ENCODE assay signal across 1 cellular context in the genomic region with DNA sequence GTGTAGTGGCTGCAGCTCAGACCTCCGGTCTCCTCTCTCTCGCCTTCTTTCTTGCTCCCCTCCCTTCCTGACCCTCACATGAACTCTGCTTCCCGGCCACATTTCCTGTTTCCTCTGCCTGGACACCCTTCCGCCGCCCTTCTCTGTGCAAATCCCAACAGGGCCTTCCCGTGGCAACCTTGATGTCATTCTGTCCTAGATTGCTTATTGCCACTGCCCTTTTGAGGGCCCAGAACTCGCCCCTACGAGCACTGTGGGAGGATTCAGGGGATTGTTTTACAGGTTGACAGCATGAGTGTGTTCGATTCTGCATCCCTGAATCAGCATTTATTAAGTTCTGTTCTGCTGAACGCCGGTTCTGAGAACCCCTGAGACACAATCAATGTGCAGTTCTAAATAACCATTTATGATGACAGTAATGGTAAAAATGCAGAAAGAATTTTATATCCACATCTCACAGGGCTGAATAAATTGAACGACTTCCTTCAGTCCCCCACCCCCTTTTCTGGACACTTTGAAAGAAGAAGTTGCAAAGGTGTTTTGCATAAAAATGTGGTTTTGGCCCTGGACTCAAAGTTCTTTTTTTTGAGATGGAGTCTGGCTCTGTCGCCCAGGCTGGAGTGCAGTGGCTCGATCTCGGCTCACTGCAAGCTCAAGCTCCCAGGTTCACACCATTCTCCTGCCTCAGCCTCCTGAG.
TF ChIP-seq lines count a peak whose summit lies in the region.

No MANE protein-coding gene starts in this region.

TF ChIP-seq in K562, 482 proteins besides CTCF, POLR2A, EP300 and RAD21 (continued from another document and continues in another):
- no peak for TF ChIP-seq CHD7 (IDR thresholded peaks at IDR 0.05; ENCODE audit: low read depth, low read length)
- no peak for TF ChIP-seq FOXK1 (CRISPR knock-in tag; IDR thresholded peaks at IDR 0.05; ENCODE audit: borderline replicate concordance)
- no peak for TF ChIP-seq NCOA1 (IDR thresholded peaks at IDR 0.05; ENCODE audit: low read depth)
- TF ChIP-seq GABPA (tag; conservative IDR thresholded peaks at IDR 0.05; ENCODE audit: low read depth) = peak; percentile 81
- TF ChIP-seq IRF1 (CRISPR knock-in tag; IDR thresholded peaks at IDR 0.05; ENCODE audit: borderline replicate concordance) = no peak
- no peak for TF ChIP-seq CHCHD3 (CRISPR knock-in tag; IDR thresholded peaks at IDR 0.05)
- no peak for TF ChIP-seq ZBTB43 (CRISPR knock-in tag; IDR thresholded peaks at IDR 0.05)
- no peak for TF ChIP-seq RFX5 (IDR thresholded peaks at IDR 0.05; ENCODE audit: low read depth, low read length)
- no peak for TF ChIP-seq MED1 (CRISPR knock-in tag; IDR thresholded peaks at IDR 0.05; ENCODE audit: borderline replicate concordance)
- TF ChIP-seq NFE2L1 (tag; IDR thresholded peaks at IDR 0.05; ENCODE audit: borderline replicate concordance, low read depth) = no peak
- TF ChIP-seq NFRKB (IDR thresholded peaks at IDR 0.05; ENCODE audit: low read depth) = 0 out of 2 replicates have a peak, but pooled peaks have one; percentile 46
- no peak for TF ChIP-seq LCOR (CRISPR knock-in tag; IDR thresholded peaks at IDR 0.05)
- no peak for TF ChIP-seq ARNT (IDR thresholded peaks at IDR 0.05)
- TF ChIP-seq ZNF143 (CRISPR knock-in tag; IDR thresholded peaks at IDR 0.05) = no peak
- no peak for TF ChIP-seq DIDO1 (tag; IDR thresholded peaks at IDR 0.05; ENCODE audit: low read depth)
- TF ChIP-seq SMAD2 (IDR thresholded peaks at IDR 0.05; ENCODE audit: low read depth, low read length) = no peak
- TF ChIP-seq MTA2 (IDR thresholded peaks at IDR 0.05; ENCODE audit: low read depth) = no peak
- no peak for TF ChIP-seq PCBP1 (IDR thresholded peaks at IDR 0.05; ENCODE audit: low read depth, low read length, poor library complexity, severe bottlenecking)
- no peak for TF ChIP-seq PRMT5 (CRISPR knock-in tag; IDR thresholded peaks at IDR 0.05)
- TF ChIP-seq, protein P1, sequence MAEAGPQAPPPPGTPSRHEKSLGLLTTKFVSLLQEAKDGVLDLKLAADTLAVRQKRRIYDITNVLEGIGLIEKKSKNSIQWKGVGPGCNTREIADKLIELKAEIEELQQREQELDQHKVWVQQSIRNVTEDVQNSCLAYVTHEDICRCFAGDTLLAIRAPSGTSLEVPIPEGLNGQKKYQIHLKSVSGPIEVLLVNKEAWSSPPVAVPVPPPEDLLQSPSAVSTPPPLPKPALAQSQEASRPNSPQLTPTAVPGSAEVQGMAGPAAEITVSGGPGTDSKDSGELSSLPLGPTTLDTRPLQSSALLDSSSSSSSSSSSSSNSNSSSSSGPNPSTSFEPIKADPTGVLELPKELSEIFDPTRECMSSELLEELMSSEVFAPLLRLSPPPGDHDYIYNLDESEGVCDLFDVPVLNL (CRISPR knock-in tag; IDR thresholded peaks at IDR 0.05; ENCODE audit: low read depth) = no peak
- TF ChIP-seq, protein P2, sequence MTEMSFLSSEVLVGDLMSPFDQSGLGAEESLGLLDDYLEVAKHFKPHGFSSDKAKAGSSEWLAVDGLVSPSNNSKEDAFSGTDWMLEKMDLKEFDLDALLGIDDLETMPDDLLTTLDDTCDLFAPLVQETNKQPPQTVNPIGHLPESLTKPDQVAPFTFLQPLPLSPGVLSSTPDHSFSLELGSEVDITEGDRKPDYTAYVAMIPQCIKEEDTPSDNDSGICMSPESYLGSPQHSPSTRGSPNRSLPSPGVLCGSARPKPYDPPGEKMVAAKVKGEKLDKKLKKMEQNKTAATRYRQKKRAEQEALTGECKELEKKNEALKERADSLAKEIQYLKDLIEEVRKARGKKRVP (CRISPR knock-in tag; IDR thresholded peaks at IDR 0.05) = no peak
- peak; percentile 38; the same call in 1 of the 2 replicates for TF ChIP-seq SMARCE1 (IDR thresholded peaks at IDR 0.05)
- no peak for TF ChIP-seq SMARCC2 (IDR thresholded peaks at IDR 0.05; ENCODE audit: low read depth)
- no peak for TF ChIP-seq CBX2 (IDR thresholded peaks at IDR 0.05; ENCODE audit: insufficient read depth, low read length, poor library complexity, severe bottlenecking)
- TF ChIP-seq ZNF75A (CRISPR knock-in tag; IDR thresholded peaks at IDR 0.05) = no peak
- TF ChIP-seq ZNF121 (CRISPR knock-in tag; conservative IDR thresholded peaks at IDR 0.05) = no peak
- no peak for TF ChIP-seq RBM34 (IDR thresholded peaks at IDR 0.05; ENCODE audit: borderline replicate concordance, insufficient read depth, low read length)
- TF ChIP-seq GTF2B (IDR thresholded peaks at IDR 0.05; ENCODE audit: extremely low read depth, insufficient read length) = no peak
- no peak for TF ChIP-seq HNRNPL (IDR thresholded peaks at IDR 0.05; ENCODE audit: low read depth, low read length)
- TF ChIP-seq, protein P3, sequence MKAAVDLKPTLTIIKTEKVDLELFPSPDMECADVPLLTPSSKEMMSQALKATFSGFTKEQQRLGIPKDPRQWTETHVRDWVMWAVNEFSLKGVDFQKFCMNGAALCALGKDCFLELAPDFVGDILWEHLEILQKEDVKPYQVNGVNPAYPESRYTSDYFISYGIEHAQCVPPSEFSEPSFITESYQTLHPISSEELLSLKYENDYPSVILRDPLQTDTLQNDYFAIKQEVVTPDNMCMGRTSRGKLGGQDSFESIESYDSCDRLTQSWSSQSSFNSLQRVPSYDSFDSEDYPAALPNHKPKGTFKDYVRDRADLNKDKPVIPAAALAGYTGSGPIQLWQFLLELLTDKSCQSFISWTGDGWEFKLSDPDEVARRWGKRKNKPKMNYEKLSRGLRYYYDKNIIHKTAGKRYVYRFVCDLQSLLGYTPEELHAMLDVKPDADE (conservative IDR thresholded peaks at IDR 0.05; ENCODE audit: control insufficient read depth, low read depth, low read length) = no peak
- no peak for TF ChIP-seq NEUROD1 (IDR thresholded peaks at IDR 0.05; ENCODE audit: borderline replicate concordance, low read depth, low read length, partially characterized antibody)
- TF ChIP-seq ZNF444 (CRISPR knock-in tag; IDR thresholded peaks at IDR 0.05) = no peak
- no peak for TF ChIP-seq ZNF830 (CRISPR knock-in tag; IDR thresholded peaks at IDR 0.05)
- no peak for TF ChIP-seq ZNF184 (CRISPR knock-in tag; IDR thresholded peaks at IDR 0.05)
- no peak for TF ChIP-seq NR1H2 (CRISPR knock-in tag; IDR thresholded peaks at IDR 0.05)
- TF ChIP-seq ETV5 (CRISPR knock-in tag; IDR thresholded peaks at IDR 0.05; ENCODE audit: low read depth) = no peak
- TF ChIP-seq RBM14 (IDR thresholded peaks at IDR 0.05; ENCODE audit: borderline replicate concordance, insufficient read depth, low read depth, low read length) = no peak
- TF ChIP-seq, protein P4, sequence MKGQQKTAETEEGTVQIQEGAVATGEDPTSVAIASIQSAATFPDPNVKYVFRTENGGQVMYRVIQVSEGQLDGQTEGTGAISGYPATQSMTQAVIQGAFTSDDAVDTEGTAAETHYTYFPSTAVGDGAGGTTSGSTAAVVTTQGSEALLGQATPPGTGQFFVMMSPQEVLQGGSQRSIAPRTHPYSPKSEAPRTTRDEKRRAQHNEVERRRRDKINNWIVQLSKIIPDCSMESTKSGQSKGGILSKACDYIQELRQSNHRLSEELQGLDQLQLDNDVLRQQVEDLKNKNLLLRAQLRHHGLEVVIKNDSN (CRISPR knock-in tag; IDR thresholded peaks at IDR 0.05) = no peak
- TF ChIP-seq ARID3B (CRISPR knock-in tag; IDR thresholded peaks at IDR 0.05; ENCODE audit: borderline replicate concordance) = no peak
- no peak for TF ChIP-seq MCM3 (IDR thresholded peaks at IDR 0.05)
- TF ChIP-seq ELF1 (tag; IDR thresholded peaks at IDR 0.05) = 0 out of 2 replicates have a peak, but pooled peaks have one; percentile 43
